In genomic region chr22:29145321-29146072, GRCh38 we compare ENCODE assay signal across 17 cellular contexts.
DNase-seq lines count a peak whose midpoint lies in the region; ATAC-seq, FAIRE-seq and TF ChIP-seq lines count a peak whose summit lies in the region.
"Had no signal": no experiment of that assay in that cellular context is flagged by ENCODE, and none has a peak within 500 bp of the region (broad histone marks: within the 10 kb centered on the region; RNA-seq: fewer than 3 reads in every experiment).

No MANE protein-coding gene starts in this region.

- H2BK12ac ChIP-seq in H9 (ENCODE audit: insufficient read length, low read depth, low read length): no peak overlapping the region

- H3K36me3 ChIP-seq in NT2/D1 (ENCODE audit: insufficient read depth, insufficient read length, low read length): peaks cover 5% of the 10 kb centered on the region
- peaks cover 5 to 13% of the 10 kb centered on the region in 2 donors for H3K36me3 ChIP-seq in kidney (ENCODE audit: control insufficient read depth in 1 of 2, insufficient read depth in 2 of 2, low read length in 2 of 2)
- H3K36me3 ChIP-seq in prostate gland: no peaks in the 10 kb centered on the region

- H3K27ac ChIP-seq in H9 (ENCODE audit: insufficient read length, low read depth, low read length): no peak overlapping the region
- no peak overlapping the region for H3K27ac ChIP-seq in kidney (ENCODE audit: low read depth in 2 of 2, low read length in 2 of 2)
- H3K27ac ChIP-seq in prostate gland: peak overlapping the region; percentile 14 to 55

- H3K4me3 Mint-ChIP-seq in H9: no peak overlapping the region; a peak in 1 of 5 replicates
- H3K4me3 Mint-ChIP-seq: naive thymus-derived CD4-positive, alpha-beta T cell; WTC11 had no signal

- no peaks in the 10 kb centered on the region for H4K20me1 ChIP-seq in H9 (ENCODE audit: control insufficient read depth, insufficient read depth, insufficient read length)

- no peak overlapping the region for H4K91ac ChIP-seq in H9 (ENCODE audit: insufficient read length, low read depth, low read length)

- H3K14ac ChIP-seq in H9 (ENCODE audit: insufficient read depth, low read length): no peak overlapping the region

- intact Hi-C loops in kidney (cut with DNase I) (no loop called here), prostate gland (cut with DNase I) (no loop called here)

- peak overlapping the region; percentile 58 to 85 (median 72); a peak in 3 of 7 replicates for H3K27ac Mint-ChIP-seq in H9
- H3K27ac Mint-ChIP-seq: naive thymus-derived CD4-positive, alpha-beta T cell; WTC11 had no signal

- no peak overlapping the region for H2BK15ac ChIP-seq in H9 (ENCODE audit: low read depth, low read length)

- H3K4me2 ChIP-seq in H9 (ENCODE audit: insufficient read depth, insufficient read length, low read length): no peak overlapping the region

- no peak overlapping the region for H2BK5ac ChIP-seq in H9 (ENCODE audit: insufficient read length, low read length)

- no peaks in the 10 kb centered on the region for H3K27me3 ChIP-seq in H9 (ENCODE audit: insufficient read depth, low read length)
- H3K27me3 ChIP-seq in NT2/D1 (ENCODE audit: insufficient read depth, insufficient read length): no peaks in the 10 kb centered on the region
- H3K27me3 ChIP-seq in prostate gland (replicated peaks; ENCODE audit: insufficient read depth): no peaks in the 10 kb centered on the region

- no peaks in the 10 kb centered on the region for H3K9me3 ChIP-seq in H9 (ENCODE audit: control insufficient read depth, low read depth, low read length)
- H3K9me3 ChIP-seq in NT2/D1 (ENCODE audit: insufficient read depth, low read length): no peaks in the 10 kb centered on the region
- H3K9me3 ChIP-seq in kidney (ENCODE audit: control insufficient read depth in 1 of 2, low read length in 2 of 2): no peaks in the 10 kb centered on the region
- H3K9me3 ChIP-seq in prostate gland: no peaks in the 10 kb centered on the region
- H3K9me3 ChIP-seq: HAP-1 had no signal

- H3K27me3 Mint-ChIP-seq in H9 (ENCODE audit: low read depth): no peaks in the 10 kb centered on the region; the same call in 1 of the 2 replicates

- H3K9ac ChIP-seq in H9 (ENCODE audit: extremely low read depth, insufficient read length, low read length) (no peak overlapping the region), NT2/D1 (ENCODE audit: insufficient read length, low read depth) (peak overlapping the region; percentile 36), kidney (ENCODE audit: low read length in 2 of 2) (no peak overlapping the region)

- H3K23me2 ChIP-seq in H9 (ENCODE audit: insufficient read length, low read depth, low read length, poor library complexity, severe bottlenecking): no peaks in the 10 kb centered on the region

- H3T11ph ChIP-seq in H9 (ENCODE audit: low read length): no peak overlapping the region

- no peaks in the 10 kb centered on the region for H3K79me2 ChIP-seq in H9 (ENCODE audit: insufficient read depth, low read length)

- H2BK20ac ChIP-seq in H9 (ENCODE audit: low read depth, low read length, poor library complexity, severe bottlenecking): no peak overlapping the region

- H4K5ac ChIP-seq in H9 (ENCODE audit: insufficient read length, low read depth, low read length): no peak overlapping the region

- no CpG with 5 or more reads among the region's 27 CpGs for WGBS in H9 (ENCODE audit: extremely low coverage, insufficient read length, low lambda C conversion rate)
- 49% methylated on average over 27 of the region's 27 CpGs for WGBS in prostate gland

- no peaks in the 10 kb centered on the region for H3K79me1 ChIP-seq in H9 (ENCODE audit: insufficient read depth, low read depth, low read length, poor library complexity, severe bottlenecking)

- H3K4me1 ChIP-seq in H9 (ENCODE audit: insufficient read depth, low read length) (peaks cover 12% of the 10 kb centered on the region; the same call in 1 of the 2 replicates), NT2/D1 (ENCODE audit: insufficient read depth, insufficient read length) (peaks cover 18% of the 10 kb centered on the region), kidney (ENCODE audit: control insufficient read depth in 1 of 2, insufficient read depth in 1 of 2, low read depth in 1 of 2, low read length in 2 of 2) (peaks cover 5% of the 10 kb centered on the region in 2 donors), prostate gland (replicated peaks) (no peaks in the 10 kb centered on the region)

- no peak overlapping the region for H2AK5ac ChIP-seq in H9 (ENCODE audit: insufficient read length, low read length)

- TF ChIP-seq POLR2A in prostate gland (IDR thresholded peaks at IDR 0.05): no peak

- H3K23ac ChIP-seq in H9 (ENCODE audit: insufficient read length, low read depth, low read length): no peak overlapping the region

- H3K4me3 ChIP-seq in NT2/D1 (ENCODE audit: insufficient read length, low read depth) (no peak overlapping the region), kidney (ENCODE audit: low read length in 2 of 2) (no peak overlapping the region), prostate gland (no peak overlapping the region)
- H3K4me3 ChIP-seq: HAP-1 had no signal

- H3K4ac ChIP-seq in H9 (ENCODE audit: low read depth, low read length): no peak overlapping the region

- ATAC-seq in HG03025 (IDR thresholded peaks at IDR 0.05; ENCODE audit: low FRiP score, unreplicated experiment): no peak
- ATAC-seq in GM18519 (IDR thresholded peaks at IDR 0.05; ENCODE audit: low FRiP score, unreplicated experiment): no peak
- ATAC-seq: naive thymus-derived CD4-positive, alpha-beta T cell; WTC11 had no signal

- TF ChIP-seq CTCF in H9 (conservative IDR thresholded peaks at IDR 0.05): no peak
- no peak for TF ChIP-seq CTCF in kidney (IDR thresholded peaks at IDR 0.05; ENCODE audit: borderline replicate concordance, extremely low read depth, insufficient read depth)
- TF ChIP-seq CTCF in prostate gland (IDR thresholded peaks at IDR 0.05): no peak

- H4K8ac ChIP-seq in H9 (replicated peaks; ENCODE audit: insufficient read length, low read depth, low read length): no peak overlapping the region

- H3K36me3 Mint-ChIP-seq in H9 (ENCODE audit: insufficient read depth in 1 of 3, low read depth in 3 of 3): peaks cover 0 to 3% (median 0%) of the 10 kb centered on the region in 3 experiments; a peak in 2 of 7 replicates
- H3K36me3 Mint-ChIP-seq: naive thymus-derived CD4-positive, alpha-beta T cell; WTC11 had no signal

- no peak overlapping the region for H2AFZ ChIP-seq in H9 (ENCODE audit: low read length)

- H3K9me3 Mint-ChIP-seq in H9: no peaks in the 10 kb centered on the region
- H3K9me3 Mint-ChIP-seq: naive thymus-derived CD4-positive, alpha-beta T cell; WTC11 had no signal

- no peak for FAIRE-seq in kidney (lab: Jason Lieb, UNC)
- FAIRE-seq: HTR-8/SVneo had no signal

- H2BK120ac ChIP-seq in H9 (ENCODE audit: low read depth, low read length, poor library complexity, severe bottlenecking): no peak overlapping the region

- no peak for DNase-seq in H9
- no peak for DNase-seq in NT2/D1 (ENCODE audit: low read depth, low spot score)
- DNase-seq in kidney: peak; percentile 72
- peak; percentile 30 for DNase-seq in prostate gland (ENCODE audit: low spot score)
- DNase-seq in NCI-H1105 treated with DMSO at 0.1 percent for 48 hours (lab: John Stamatoyannopoulos, UW): no peak
- DNase-seq in AG08395 (ENCODE audit: low spot score): no peak
- DNase-seq: DMS79; kidney glomerular epithelial cell; naive thymus-derived CD4-positive, alpha-beta T cell; NCI-H2029 treated with DMSO at 0.1 percent for 48 hours; NCI-H748 treated with DMSO at 0.1 percent for 48 hours; T-helper 1 cell had no signal

- H3K56ac ChIP-seq in H9 (ENCODE audit: insufficient read length, low read depth, low read length): no peak overlapping the region

- H3K18ac ChIP-seq in H9 (ENCODE audit: insufficient read length, low read depth, low read length): no peak overlapping the region

- H3K4me1 Mint-ChIP-seq in H9: peaks cover 31 to 41% of the 10 kb centered on the region in 2 experiments
- H3K4me1 Mint-ChIP-seq: naive thymus-derived CD4-positive, alpha-beta T cell had no signal

Comparison
In these comparisons a context has a peak if more than half of its experiments do, and no peak if none do; other contexts are left out.
1. DNase-seq: peak in kidney (single experiment) and prostate gland (single experiment); none in H9 (single experiment), NT2/D1 (single experiment), NCI-H1105 treated with DMSO at 0.1 percent for 48 hours (single experiment) and AG08395 (single experiment).
2. H3K27ac ChIP-seq: peak in prostate gland (2 of 2); none in H9 (single experiment) and kidney (0 of 2).